ENCODE assay signal across 8 cellular contexts in genomic region chr15:89999676-90000174, GRCh38. TPM values are rescaled to one million over a fixed set of nuclear protein-coding genes. Genes with fewer than 3 reads are reported as not detected.
A peak's percentile ranks its signal among the peaks of the same experiment; 100 is the strongest.
DNase-seq lines count a peak whose midpoint lies in the region; ATAC-seq and TF ChIP-seq lines count a peak whose summit lies in the region.

No MANE protein-coding gene starts in this region.

- ATAC-seq in esophagus mucosa (peak; percentile 43), GM18873 (IDR thresholded peaks at IDR 0.05; ENCODE audit: low FRiP score, unreplicated experiment) (no peak), HG02938 (IDR thresholded peaks at IDR 0.05; ENCODE audit: unreplicated experiment) (no peak)

- H3K4me1 Mint-ChIP-seq in nephron: peaks cover 25% of the 10 kb centered on the region

- peak overlapping the region; percentile 91 for H3K9ac ChIP-seq in NT2/D1 (ENCODE audit: insufficient read length, low read depth)

- H3K36me3 Mint-ChIP-seq in nephron (ENCODE audit: low read depth): no peaks in the 10 kb centered on the region

- H3K9me3 Mint-ChIP-seq in nephron: no peaks in the 10 kb centered on the region

- no peaks in the 10 kb centered on the region for H3K9me3 ChIP-seq in NT2/D1 (ENCODE audit: insufficient read depth, low read length)

- TF ChIP-seq CTCF in nephron (IDR thresholded peaks at IDR 0.05; ENCODE audit: unreplicated experiment in 3 of 3): no peak

- peak; percentile 53 for DNase-seq in AG20443 (ENCODE audit: low spot score)
- no peak for DNase-seq in NT2/D1 (ENCODE audit: low read depth, low spot score)
- DNase-seq in A172 (ENCODE audit: low spot score): no peak
- DNase-seq in NCI-H748 treated with DMSO at 0.1 percent for 48 hours (lab: John Stamatoyannopoulos, UW): no peak

- H3K4me3 ChIP-seq in NT2/D1 (ENCODE audit: insufficient read length, low read depth): peak overlapping the region; percentile 50

- H3K4me1 ChIP-seq in NT2/D1 (ENCODE audit: insufficient read depth, insufficient read length): peaks cover 13% of the 10 kb centered on the region

- H3K27me3 Mint-ChIP-seq in nephron (ENCODE audit: low read depth): no peaks in the 10 kb centered on the region

- H3K27ac Mint-ChIP-seq in nephron: peak overlapping the region; percentile 62 to 89 (median 80)

- peak overlapping the region; percentile 80 to 84 (median 84) for H3K4me3 Mint-ChIP-seq in nephron

- peaks cover 4% of the 10 kb centered on the region for H3K27me3 ChIP-seq in NT2/D1 (ENCODE audit: insufficient read depth, insufficient read length)

- peaks cover 4% of the 10 kb centered on the region for H3K36me3 ChIP-seq in NT2/D1 (ENCODE audit: insufficient read depth, insufficient read length, low read length)

RNA-seq across cellular contexts. Expression of gene ZNF710, which starts 1.4 kb away (rescaled TPM):
- total RNA-seq in esophagus mucosa: 27.9 TPM
- total RNA-seq in A172 (2014; rRNA removed; shearing (Covaris generic)): 6.2 and 6.6 TPM in 2 replicates
